ENCODE assay signal across 10 cellular contexts in genomic region chr1:24020032-24020431, GRCh38. TPM values are rescaled to one million over a fixed set of nuclear protein-coding genes. Genes with fewer than 3 reads are reported as not detected.
DNase-seq lines count a peak whose midpoint lies in the region; ATAC-seq and TF ChIP-seq lines count a peak whose summit lies in the region.
"Had no signal": no experiment of that assay in that cellular context is flagged by ENCODE, and none has a peak within 500 bp of the region (broad histone marks: within the 10 kb centered on the region; RNA-seq: fewer than 3 reads in every experiment).

No MANE protein-coding gene starts in this region.

- H3K27ac ChIP-seq in testis = peak overlapping the region; percentile 83 to 90

- H3K9me3 ChIP-seq in MG63 (no peaks in the 10 kb centered on the region), mucosa of stomach (ENCODE audit: control insufficient read depth, low read length) (no peaks in the 10 kb centered on the region), testis (no peaks in the 10 kb centered on the region)

- no peak for TF ChIP-seq POLR2A in testis (IDR thresholded peaks at IDR 0.05)

- peak overlapping the region; percentile 46 for H3K9ac ChIP-seq in mucosa of stomach (ENCODE audit: low read length)

- DNase-seq in MG63 (peak; percentile 90), dedifferentiated amniotic fluid mesenchymal stem cell (ENCODE audit: extremely low spot score) (peak; percentile 61), testis (peak; percentile 65), COLO668 (lab: John Stamatoyannopoulos, UW; ENCODE audit: unreplicated experiment) (no peak)
- DNase-seq: COR-L47, nucleus accumbens had no signal

- H3K4me3 ChIP-seq in MG63 (no peak overlapping the region), mucosa of stomach (ENCODE audit: low read length) (no peak overlapping the region), testis (no peak overlapping the region)

- no peak for ATAC-seq in esophagus mucosa
- ATAC-seq in HG03342 (IDR thresholded peaks at IDR 0.05; ENCODE audit: unreplicated experiment) = no peak
- no peak for ATAC-seq in GM21786 (IDR thresholded peaks at IDR 0.05; ENCODE audit: unreplicated experiment)

- TF ChIP-seq CTCF in testis (IDR thresholded peaks at IDR 0.05) = no peak

- H3K4me1 ChIP-seq in mucosa of stomach (ENCODE audit: control insufficient read depth, insufficient read depth, low read length) (peaks cover 55% of the 10 kb centered on the region), testis (peaks cover 49% of the 10 kb centered on the region)

- H3K36me3 ChIP-seq in MG63 (no peaks in the 10 kb centered on the region), mucosa of stomach (ENCODE audit: control insufficient read depth, insufficient read depth, low read length) (no peaks in the 10 kb centered on the region), testis (ENCODE audit: low read depth, missing control alignments) (no peaks in the 10 kb centered on the region)

- WGBS in testis, 2 donors = 62 to 68% methylated on average over 5 of the region's 5 CpGs

- H3K27me3 ChIP-seq in MG63 (no peaks in the 10 kb centered on the region), mucosa of stomach (ENCODE audit: control insufficient read depth, insufficient read depth, low read length) (no peaks in the 10 kb centered on the region), testis (no peaks in the 10 kb centered on the region)

- intact Hi-C loops in testis (cut with DNase I; ENCODE audit: low total_unique reads) = loop anchor here (10.0 kb wide), 1 partner anchor 45 kb away; no protein-coding TSS in a partner anchor

RNA-seq across cellular contexts. Expression of gene SRSF10, which starts 39.9 kb away (rescaled TPM):
- 40.0 and 46.4 TPM in 2 replicates for total RNA-seq in MG63 (2014; rRNA removed; shearing (Covaris generic); ENCODE audit: low replicate concordance)
- total RNA-seq in testis (100 to 1,000 TPM; 124 to 141 TPM), esophagus mucosa (48.5 TPM)
- polyA plus RNA-seq in testis (ENCODE audit: insufficient read depth, low read depth, low replicate concordance) = 113 TPM
